Comparison of ENCODE assay signal across 27 cellular contexts in genomic region chrX:109934935-109935334, GRCh38.
A peak's percentile ranks its signal among the peaks of the same experiment; 100 is the strongest.
DNase-seq lines count a peak whose midpoint lies in the region; ATAC-seq and TF ChIP-seq lines count a peak whose summit lies in the region.
"Had no signal": no experiment of that assay in that cellular context is flagged by ENCODE, and none has a peak within 500 bp of the region (broad histone marks: within the 10 kb centered on the region; RNA-seq: fewer than 3 reads in every experiment).

No MANE protein-coding gene starts in this region.

- no peak overlapping the region for H3K4me3 ChIP-seq in mammary epithelial cell (replicated peaks in 1 of 3; ENCODE audit: insufficient read depth in 1 of 3, low read depth in 2 of 3, low read length in 3 of 3)
- no peak overlapping the region for H3K4me3 ChIP-seq in astrocyte of the spinal cord (ENCODE audit: low read depth, low read length)
- H3K4me3 ChIP-seq in foreskin fibroblast (ENCODE audit: low read depth in 1 of 2, low read length in 2 of 2), result no peak overlapping the region
- H3K4me3 ChIP-seq: adrenal gland, pancreas, transverse colon had no signal

- dilution Hi-C loops in mammary epithelial cell (cut with HindIII; ENCODE audit: low sequenced_read_pairs), result no loop called here

- H2AFZ ChIP-seq in mammary epithelial cell (ENCODE audit: low read depth, low read length), result no peak overlapping the region

- H3K27me3 Mint-ChIP-seq in MCF 10A (ENCODE audit: insufficient read depth, unreplicated experiment), result peaks cover 67% of the 10 kb centered on the region
- H3K27me3 Mint-ChIP-seq: activated CD8-positive, alpha-beta T cell treated with anti-CD3 and anti-CD28 coated beads for 36 hours had no signal

- BruUV-seq in MCF 10A (replicated peaks; lab: Mats Ljungman, UMichigan) (no TSS peak), mammary epithelial cell (replicated peaks; lab: Mats Ljungman, UMichigan) (no TSS peak)

- no peaks in the 10 kb centered on the region for H4K20me1 ChIP-seq in mammary epithelial cell (ENCODE audit: insufficient read depth, low read length)

- no peak overlapping the region for H3K4me2 ChIP-seq in mammary epithelial cell (ENCODE audit: insufficient read depth, low read depth, low read length)

- 35% methylated on average over 5 of the region's 5 CpGs for WGBS in mammary epithelial cell (ENCODE audit: low coverage, missing lambda C conversion rate)

- ATAC-seq in GM19395 (IDR thresholded peaks at IDR 0.05; ENCODE audit: unreplicated experiment) (no peak), GM19328 (IDR thresholded peaks at IDR 0.05; ENCODE audit: unreplicated experiment) (no peak)
- ATAC-seq: activated CD8-positive, alpha-beta T cell treated with anti-CD3 and anti-CD28 coated beads for 36 hours; effector memory CD8-positive, alpha-beta T cell; HCT116; pancreas had no signal

- peak; percentile 58 for DNase-seq in MCF 10A (ENCODE audit: unreplicated experiment)
- DNase-seq in mammary epithelial cell, result no peak
- peak; percentile 11 for DNase-seq in astrocyte of the spinal cord (ENCODE audit: low read depth, low spot score)
- peak; percentile 48 to 72 for DNase-seq in foreskin fibroblast
- DNase-seq in stromal cell of bone marrow (ENCODE audit: low read depth), result peak; percentile 64
- no peak for DNase-seq in NCI-H187 treated with DMSO at 0.1 percent for 48 hours (lab: John Stamatoyannopoulos, UW)
- DNase-seq: 8988T; activated CD8-positive, alpha-beta memory T cell treated with anti-CD3 and anti-CD28 coated beads, Interleukin-2, amount 50 U/mL, for 48 hours; activated CD8-positive, alpha-beta T cell treated with anti-CD3 and anti-CD28 coated beads for 36 hours; activated naive CD4-positive, alpha-beta T cell treated with Interleukin-2 at 50 U/mL for 16 hours; adrenal gland; caudate nucleus; cortex of kidney; effector memory CD8-positive, alpha-beta T cell; NCI-H2081 treated with DMSO at 0.1 percent for 48 hours; NCI-H2227 treated with DMSO at 0.1 percent for 48 hours; NCI-H526; pancreas; stimulated activated CD4-positive, alpha-beta T cell treated with anti-CD3 and anti-CD28 coated beads, Interleukin-2, amount 100 ng/mL, for 48 hours; transverse colon had no signal

- no peaks in the 10 kb centered on the region for H3K9me3 Mint-ChIP-seq in MCF 10A (ENCODE audit: unreplicated experiment)
- H3K9me3 Mint-ChIP-seq: activated CD8-positive, alpha-beta T cell treated with anti-CD3 and anti-CD28 coated beads for 36 hours; activated T-helper 1 cell treated with anti-CD3 and anti-CD28 coated beads, Interleukin-12 subunit alpha, Interleukin-12 subunit beta, Interleukin-2, Interleukin-4 antibody, amounts not matched to agents 30 ng/mL and 10 ng/mL and 1 ng/mL, durations not matched to agents 14 hours and 24 hours and 36 hours; effector memory CD8-positive, alpha-beta T cell; memory B cell; T-helper 2 cell treated with Interferon-gamma antibody and Interleukin-4, amounts not matched to agents 5 μg/mL and 100 μg/mL, for 36 hours had no signal

- no peaks in the 10 kb centered on the region for H3K9me3 ChIP-seq in mammary epithelial cell (replicated peaks; ENCODE audit: insufficient read depth, low read length)
- H3K9me3 ChIP-seq: adrenal gland, pancreas, transverse colon had no signal

- H3K4me3 Mint-ChIP-seq in MCF 10A (ENCODE audit: unreplicated experiment), result no peak overlapping the region
- H3K4me3 Mint-ChIP-seq: activated CD8-positive, alpha-beta T cell treated with anti-CD3 and anti-CD28 coated beads for 36 hours; activated T-helper 1 cell treated with anti-CD3 and anti-CD28 coated beads, Interleukin-12 subunit alpha, Interleukin-12 subunit beta, Interleukin-2, Interleukin-4 antibody, amounts not matched to agents 30 ng/mL and 10 ng/mL and 1 ng/mL, durations not matched to agents 14 hours and 24 hours and 36 hours; effector memory CD8-positive, alpha-beta T cell; memory B cell; T-helper 2 cell treated with Interferon-gamma antibody and Interleukin-4, amounts not matched to agents 5 μg/mL and 100 μg/mL, for 36 hours had no signal

- no peak overlapping the region for H3K9ac ChIP-seq in mammary epithelial cell (ENCODE audit: insufficient read depth, low read length)

- intact Hi-C loops in MCF 10A (cut with micrococcal nuclease) (no loop called here), mammary epithelial cell (cut with micrococcal nuclease) (no loop called here)

- H3K27ac ChIP-seq in mammary epithelial cell (ENCODE audit: insufficient read depth, low read depth, low read length), result no peak overlapping the region
- H3K27ac ChIP-seq: adrenal gland, C4-2B, pancreas, transverse colon had no signal

- no peaks in the 10 kb centered on the region for H3K79me2 ChIP-seq in mammary epithelial cell (ENCODE audit: insufficient read depth, low read length)

- H3K27me3 ChIP-seq in mammary epithelial cell (ENCODE audit: insufficient read depth, low read length), result no peaks in the 10 kb centered on the region
- H3K27me3 ChIP-seq: transverse colon had no signal

- H3K36me3 Mint-ChIP-seq in MCF 10A (ENCODE audit: insufficient read depth, unreplicated experiment), result no peaks in the 10 kb centered on the region
- H3K36me3 Mint-ChIP-seq: memory B cell had no signal

- H3K4me1 ChIP-seq in mammary epithelial cell (ENCODE audit: insufficient read depth, low read length), result no peaks in the 10 kb centered on the region
- H3K4me1 ChIP-seq: adrenal gland, pancreas, transverse colon had no signal

- in situ Hi-C loops in mammary epithelial cell (cut with MboI; ENCODE audit: low sequenced_read_pairs in 2 of 2), result no loop called here
- in situ Hi-C loops in astrocyte of the spinal cord (cut with HindIII; ENCODE audit: low sequenced_read_pairs), result no loop called here

- H3K27ac Mint-ChIP-seq in MCF 10A (ENCODE audit: low read depth, unreplicated experiment), result no peak overlapping the region
- H3K27ac Mint-ChIP-seq: activated CD8-positive, alpha-beta T cell treated with anti-CD3 and anti-CD28 coated beads for 36 hours; activated T-helper 1 cell treated with anti-CD3 and anti-CD28 coated beads, Interleukin-12 subunit alpha, Interleukin-12 subunit beta, Interleukin-2, Interleukin-4 antibody, amounts not matched to agents 30 ng/mL and 10 ng/mL and 1 ng/mL, durations not matched to agents 14 hours and 24 hours and 36 hours; effector memory CD8-positive, alpha-beta T cell; memory B cell; T-helper 2 cell treated with Interferon-gamma antibody and Interleukin-4, amounts not matched to agents 5 μg/mL and 100 μg/mL, for 36 hours had no signal

- peaks cover 11% of the 10 kb centered on the region for H3K4me1 Mint-ChIP-seq in MCF 10A (ENCODE audit: insufficient read depth, unreplicated experiment)
- H3K4me1 Mint-ChIP-seq: memory B cell had no signal

- POLR2A ChIA-PET in MCF 10A (lab: Yijun Ruan, JAX), result interaction anchor here (0.5 to 2.1 kb wide), 3 partner anchors 10 to 31 kb away, joined by 3 to 6 read pairs (median 3); no protein-coding TSS in a partner anchor

- TF ChIP-seq CTCF in MCF 10A (IDR thresholded peaks at IDR 0.05; ENCODE audit: unreplicated experiment), result no peak
- no peak for TF ChIP-seq CTCF in mammary epithelial cell (conservative IDR thresholded peaks at IDR 0.05 in 1 of 2, IDR thresholded peaks at IDR 0.05 in 1 of 2; ENCODE audit: extremely low read depth in 1 of 2, insufficient read depth in 1 of 2, low read depth in 1 of 2, low read length in 2 of 2)
- TF ChIP-seq CTCF in astrocyte of the spinal cord (IDR thresholded peaks at IDR 0.05; ENCODE audit: low read depth, low read length), result no peak
- no peak for TF ChIP-seq CTCF in foreskin fibroblast (IDR thresholded peaks at IDR 0.05; ENCODE audit: low read depth, low read length)

- no peaks in the 10 kb centered on the region for H3K36me3 ChIP-seq in mammary epithelial cell (ENCODE audit: insufficient read depth, low read length)
- H3K36me3 ChIP-seq: adrenal gland, pancreas, transverse colon had no signal

- CTCF ChIA-PET in MCF 10A (lab: Yijun Ruan, JAX) (interaction anchor here (0.6 to 1.2 kb wide), 4 partner anchors 25 to 221 kb away, joined by 3 to 5 read pairs (median 4); no protein-coding TSS in a partner anchor), mammary epithelial cell (lab: Charles Lee; ENCODE audit: low non-redundant PET) (no interaction called here)

Comparison
In these comparisons a context has a peak if more than half of its experiments do, and no peak if none do; other contexts are left out.
1. DNase-seq: peak in MCF 10A (single experiment), astrocyte of the spinal cord (single experiment), foreskin fibroblast (2 of 2) and stromal cell of bone marrow (single experiment); none in mammary epithelial cell (single experiment) and NCI-H187 treated with DMSO at 0.1 percent for 48 hours (single experiment).